ENCODE assay signal across 9 cellular contexts in genomic region chr11:114079406-114080072, GRCh38. TPM values are rescaled to one million over a fixed set of nuclear protein-coding genes. Genes with fewer than 3 reads are reported as not detected.
DNase-seq lines count a peak whose midpoint lies in the region; ATAC-seq, FAIRE-seq and TF ChIP-seq lines count a peak whose summit lies in the region.
"Had no signal": no experiment of that assay in that cellular context is flagged by ENCODE, and none has a peak within 500 bp of the region (broad histone marks: within the 10 kb centered on the region; RNA-seq: fewer than 3 reads in every experiment).

No MANE protein-coding gene starts in this region.

- no peak for TF ChIP-seq POLR2A in gastroesophageal sphincter (IDR thresholded peaks at IDR 0.05)

- H3K27ac Mint-ChIP-seq in activated T-helper 17 cell treated with anti-CD3 and anti-CD28 coated beads, Interleukin-2, amount 50 U/mL, for 72 hours = no peak overlapping the region
- peak overlapping the region; percentile 97 for H3K27ac Mint-ChIP-seq in progenitor cell of endocrine pancreas

- peak overlapping the region; percentile 73 for H3K4me3 Mint-ChIP-seq in activated T-helper 17 cell treated with anti-CD3 and anti-CD28 coated beads, Interleukin-2, amount 50 U/mL, for 72 hours
- H3K4me3 Mint-ChIP-seq in progenitor cell of endocrine pancreas (ENCODE audit: low read depth) = peak overlapping the region; percentile 19

- H3K27me3 Mint-ChIP-seq in activated T-helper 17 cell treated with anti-CD3 and anti-CD28 coated beads, Interleukin-2, amount 50 U/mL, for 72 hours = no peaks in the 10 kb centered on the region
- no peaks in the 10 kb centered on the region for H3K27me3 Mint-ChIP-seq in progenitor cell of endocrine pancreas

- H3K4me3 ChIP-seq in gastroesophageal sphincter (peak overlapping the region; percentile 4 to 28), kidney (ENCODE audit: low read length in 2 of 2) (peak overlapping the region in 1 of 2 donors; percentile 10)

- no peak for FAIRE-seq in kidney (lab: Jason Lieb, UNC)

- no peak for DNase-seq in progenitor cell of endocrine pancreas (ENCODE audit: low spot score, unreplicated experiment)
- DNase-seq in kidney = no peak
- no peak for DNase-seq in NCI-H2029 (lab: John Stamatoyannopoulos, UW)
- DNase-seq: activated CD4-positive, alpha-beta T cell treated with anti-CD3 and anti-CD28 coated beads, Interleukin-2, amount 10 ng/mL, durations not matched to agents 24 days and 14 days had no signal

- H3K9ac ChIP-seq in kidney (ENCODE audit: low read length in 2 of 2) = no peak overlapping the region

- no peak for ATAC-seq in activated T-helper 17 cell treated with anti-CD3 and anti-CD28 coated beads, Interleukin-2, amount 50 U/mL, for 72 hours (replicated peaks)
- ATAC-seq in gastroesophageal sphincter (peak; percentile 36), HG03108 (IDR thresholded peaks at IDR 0.05; ENCODE audit: unreplicated experiment) (no peak), HG03432 (IDR thresholded peaks at IDR 0.05; ENCODE audit: unreplicated experiment) (no peak)

- H3K4me1 ChIP-seq in gastroesophageal sphincter (peaks cover 64 to 100% (median 86%) of the 10 kb centered on the region in 3 donors), kidney (ENCODE audit: control insufficient read depth in 1 of 2, insufficient read depth in 1 of 2, low read depth in 1 of 2, low read length in 2 of 2) (peaks cover 29 to 43% of the 10 kb centered on the region in 2 donors)

- WGBS in gastroesophageal sphincter (ENCODE audit: low coverage in 1 of 2), 2 donors = 48 to 79% methylated on average over 4 of the region's 6 CpGs

- TF ChIP-seq EP300 in gastroesophageal sphincter (IDR thresholded peaks at IDR 0.05) = no peak

- peaks cover 0 to 94% of the 10 kb centered on the region in 2 donors for H3K36me3 ChIP-seq in gastroesophageal sphincter
- peaks cover 11 to 19% of the 10 kb centered on the region in 2 donors for H3K36me3 ChIP-seq in kidney (ENCODE audit: control insufficient read depth in 1 of 2, insufficient read depth in 2 of 2, low read length in 2 of 2)

- H3K4me1 Mint-ChIP-seq in activated T-helper 17 cell treated with anti-CD3 and anti-CD28 coated beads, Interleukin-2, amount 50 U/mL, for 72 hours = peaks cover 40% of the 10 kb centered on the region
- peaks cover 82% of the 10 kb centered on the region for H3K4me1 Mint-ChIP-seq in progenitor cell of endocrine pancreas (ENCODE audit: low read depth)

- H3K27me3 ChIP-seq in gastroesophageal sphincter = no peaks in the 10 kb centered on the region

- TF ChIP-seq CTCF in C4-2B (conservative IDR thresholded peaks at IDR 0.05) (no peak), gastroesophageal sphincter (IDR thresholded peaks at IDR 0.05) (no peak), progenitor cell of endocrine pancreas (IDR thresholded peaks at IDR 0.05; ENCODE audit: unreplicated experiment) (no peak), kidney (IDR thresholded peaks at IDR 0.05; ENCODE audit: borderline replicate concordance, extremely low read depth, insufficient read depth) (no peak)

- no peaks in the 10 kb centered on the region for H3K9me3 ChIP-seq in gastroesophageal sphincter
- H3K9me3 ChIP-seq in kidney (ENCODE audit: control insufficient read depth in 1 of 2, low read length in 2 of 2) = no peaks in the 10 kb centered on the region

- H3K27ac ChIP-seq in C4-2B = peak overlapping the region; percentile 66
- H3K27ac ChIP-seq in gastroesophageal sphincter = peak overlapping the region; percentile 1 to 66 (median 64)
- H3K27ac ChIP-seq in kidney (ENCODE audit: low read depth in 2 of 2, low read length in 2 of 2) = peak overlapping the region in 1 of 2 donors; percentile 50

- H3K9me3 Mint-ChIP-seq in activated T-helper 17 cell treated with anti-CD3 and anti-CD28 coated beads, Interleukin-2, amount 50 U/mL, for 72 hours = no peaks in the 10 kb centered on the region
- no peaks in the 10 kb centered on the region for H3K9me3 Mint-ChIP-seq in progenitor cell of endocrine pancreas (ENCODE audit: low read depth)
- H3K9me3 Mint-ChIP-seq: activated CD4-positive, alpha-beta T cell treated with anti-CD3 and anti-CD28 coated beads, Interleukin-2, amount 10 ng/mL, durations not matched to agents 24 days and 14 days had no signal

- intact Hi-C loops in kidney (cut with DNase I) = no loop called here

- peaks cover 18% of the 10 kb centered on the region for H3K36me3 Mint-ChIP-seq in activated T-helper 17 cell treated with anti-CD3 and anti-CD28 coated beads, Interleukin-2, amount 50 U/mL, for 72 hours (ENCODE audit: low read depth)
- H3K36me3 Mint-ChIP-seq in progenitor cell of endocrine pancreas (ENCODE audit: insufficient read depth) = peaks cover 1% of the 10 kb centered on the region

RNA-seq across cellular contexts. Expression of gene ZBTB16, which starts 20.0 kb away (rescaled TPM):
- total RNA-seq in activated T-helper 17 cell treated with anti-CD3 and anti-CD28 coated beads, Interleukin-2, amount 50 U/mL, for 72 hours = 10 to 100 TPM in 1 of 2 donors, 1 to 10 TPM in 1; 6.1 to 10.6 TPM
- total RNA-seq in gastroesophageal sphincter (100 to 1,000 TPM; 153 to 284 (median 232) TPM), progenitor cell of endocrine pancreas (29.6 and 32.6 TPM in 2 replicates), kidney (126 TPM)
- 2.5 TPM for polyA plus RNA-seq in kidney (ENCODE audit: insufficient read depth, low read depth, low replicate concordance)
